In genomic region chr1:31880957-31881697, GRCh38 we compare ENCODE assay signal across 2 cellular contexts.
A peak's percentile ranks its signal among the peaks of the same experiment; 100 is the strongest.
TF ChIP-seq lines count a peak whose summit lies in the region.

No MANE protein-coding gene starts in this region.

TF ChIP-seq in GM23338, 12 proteins besides CTCF, POLR2A, EP300 and RAD21:
- TF ChIP-seq ETS1 (IDR thresholded peaks at IDR 0.05) (no peak), NANOG (IDR thresholded peaks at IDR 0.05; ENCODE audit: borderline replicate concordance) (no peak), EZH2phosphoT487 (IDR thresholded peaks at IDR 0.05; ENCODE audit: unreplicated experiment) (no peak), ZNF331 (CRISPR knock-in tag; IDR thresholded peaks at IDR 0.05; ENCODE audit: low read depth) (no peak), ZNF462 (CRISPR knock-in tag; IDR thresholded peaks at IDR 0.05) (no peak), STAT1 (IDR thresholded peaks at IDR 0.05; ENCODE audit: unreplicated experiment) (no peak), EZH2 (IDR thresholded peaks at IDR 0.05; ENCODE audit: low read depth, unreplicated experiment) (no peak)

TF ChIP-seq in K562, 482 proteins besides CTCF, POLR2A, EP300 and RAD21 (continued from another document):
- peak; percentile 40 for TF ChIP-seq PRDM10 (IDR thresholded peaks at IDR 0.05; ENCODE audit: partially characterized antibody)
